In the genomic region with DNA sequence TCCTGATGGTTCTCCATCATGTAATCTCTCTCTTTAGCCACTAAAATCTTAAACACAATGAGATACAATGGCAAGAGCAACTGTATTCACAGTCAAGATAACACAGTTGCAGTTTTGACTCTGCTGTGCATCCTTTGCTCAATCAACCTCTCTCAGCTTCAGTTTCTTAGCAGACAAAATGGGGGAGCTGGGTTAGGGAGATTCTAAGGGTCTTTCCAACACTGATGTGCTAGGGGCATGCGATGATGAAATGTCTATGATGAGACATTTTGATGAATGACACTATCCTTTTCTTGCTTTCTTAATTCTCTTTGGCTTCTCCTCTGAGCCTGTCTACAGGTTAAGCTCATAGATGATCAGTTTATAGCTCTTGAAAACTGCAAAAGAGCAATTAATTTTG, we compare ENCODE assay signal across 18 cellular contexts. TPM values are rescaled to one million over a fixed set of nuclear protein-coding genes. Genes with fewer than 3 reads are reported as not detected.
A peak's percentile ranks its signal among the peaks of the same experiment; 100 is the strongest.
DNase-seq lines count a peak whose midpoint lies in the region; ATAC-seq, FAIRE-seq and TF ChIP-seq lines count a peak whose summit lies in the region.
"Had no signal": no experiment of that assay in that cellular context is flagged by ENCODE, and none has a peak within 500 bp of the region (broad histone marks: within the 10 kb centered on the region; RNA-seq: fewer than 3 reads in every experiment).

No MANE protein-coding gene starts in this region.

- H3K4me1 ChIP-seq in GM23338 (ENCODE audit: insufficient read depth), result peaks cover 11% of the 10 kb centered on the region
- H3K4me1 ChIP-seq in pancreas, result no peaks in the 10 kb centered on the region

- no peak overlapping the region for H3K4me3 Mint-ChIP-seq in GM23338

- no peaks in the 10 kb centered on the region for H3K9me3 ChIP-seq in pancreas

- DNase-seq in NOMO-1 treated with DMSO at 0.1 percent for 48 hours (lab: John Stamatoyannopoulos, UW; ENCODE audit: unreplicated experiment) (peak; percentile 23), NOMO-1 treated with dmso at 0.1 percent for 144 hours (lab: John Stamatoyannopoulos, UW; ENCODE audit: unreplicated experiment) (no peak), GM12865 (ENCODE audit: low read depth) (peak; percentile 61), GM23338 (ENCODE audit: low spot score) (no peak), cerebellar cortex (ENCODE audit: low spot score) (no peak), pancreas (no peak), activated gamma-delta T cell (lab: John Stamatoyannopoulos, UW) (no peak)
- DNase-seq: 8988T, DMS153, EL, H7, KBM-7, NCI-H1092, NCI-H345, SHP77 had no signal

- H3K27me3 Mint-ChIP-seq in GM23338 (ENCODE audit: insufficient read depth, low read depth, poor library complexity), result no peaks in the 10 kb centered on the region

- H3K27ac Mint-ChIP-seq in GM23338, result no peak overlapping the region

- peaks cover 5% of the 10 kb centered on the region; the same call in 1 of the 3 replicates for H3K36me3 Mint-ChIP-seq in GM23338 (ENCODE audit: low read depth)

- ATAC-seq in GM23338 (no peak), HG03432 (IDR thresholded peaks at IDR 0.05; ENCODE audit: unreplicated experiment) (peak; percentile 17), pancreas (no peak)

- 81 to 86% methylated on average over 1 of the region's 1 CpG for WGBS in pancreas, 2 donors

- no peaks in the 10 kb centered on the region for H3K79me2 ChIP-seq in GM23338 (replicated peaks; ENCODE audit: insufficient read depth)

- intact Hi-C loops in pancreas (cut with DNase I), result no loop called here

- FAIRE-seq in pancreas (lab: Jason Lieb, UNC), result no peak
- FAIRE-seq: RCC 7860 had no signal

- no peak overlapping the region for H3K27ac ChIP-seq in GM23338 (ENCODE audit: low read depth)
- no peak overlapping the region for H3K27ac ChIP-seq in pancreas
- H3K27ac ChIP-seq: BLaER1 treated with 17β-estradiol and CSF1 and Interleukin-3, amounts not matched to agents 10 nM and 100 nM had no signal

- H3K4me3 ChIP-seq in GM12865 (ENCODE audit: low read depth, low read length) (peak overlapping the region; percentile 38), GM23338 (no peak overlapping the region), pancreas (no peak overlapping the region)
- H3K4me3 ChIP-seq: BLaER1 treated with 17β-estradiol and CSF1 and Interleukin-3, amounts not matched to agents 10 nM and 100 nM had no signal

- no peaks in the 10 kb centered on the region for H4K20me1 ChIP-seq in GM23338 (replicated peaks; ENCODE audit: insufficient read depth)
- H4K20me1 ChIP-seq: BLaER1 treated with 17β-estradiol and CSF1 and Interleukin-3, amounts not matched to agents 10 nM and 100 nM had no signal

- TF ChIP-seq CTCF in GM12865 (IDR thresholded peaks at IDR 0.05; ENCODE audit: insufficient read depth, low read depth, low read length, missing control alignments) (no peak), GM23338 (conservative IDR thresholded peaks at IDR 0.05; ENCODE audit: low read depth in 2 of 2) (no peak), pancreas (IDR thresholded peaks at IDR 0.05) (no peak)

- H2AFZ ChIP-seq in GM23338, result peak overlapping the region; percentile 40; the same call in 1 of the 2 replicates

- no peak overlapping the region for H3K4me2 ChIP-seq in GM23338
- H3K4me2 ChIP-seq: BLaER1 treated with 17β-estradiol and CSF1 and Interleukin-3, amounts not matched to agents 10 nM and 100 nM had no signal

- H3F3A ChIP-seq in GM23338 (replicated peaks; ENCODE audit: low read depth), result no peaks in the 10 kb centered on the region

- peaks cover 10% of the 10 kb centered on the region; the same call in 1 of the 2 replicates for H3K9me2 ChIP-seq in GM23338 (ENCODE audit: insufficient read depth)

- H3K4me1 Mint-ChIP-seq in GM23338, result peaks cover 11% of the 10 kb centered on the region; the same call in 2 of the 3 replicates

- H3K27me3 ChIP-seq in GM23338 (ENCODE audit: insufficient read depth) (no peaks in the 10 kb centered on the region), pancreas (no peaks in the 10 kb centered on the region)
- H3K27me3 ChIP-seq: BLaER1 treated with 17β-estradiol and CSF1 and Interleukin-3, amounts not matched to agents 10 nM and 100 nM had no signal

- peaks cover 6% of the 10 kb centered on the region; the same call in 2 of the 3 replicates for H3K9me3 Mint-ChIP-seq in GM23338

- H3K36me3 ChIP-seq in GM23338 (ENCODE audit: insufficient read depth) (no peaks in the 10 kb centered on the region), pancreas (no peaks in the 10 kb centered on the region)
- H3K36me3 ChIP-seq: BLaER1 treated with 17β-estradiol and CSF1 and Interleukin-3, amounts not matched to agents 10 nM and 100 nM had no signal

TF ChIP-seq in GM23338, 12 proteins besides CTCF, POLR2A, EP300 and RAD21 (continues in another document):
- TF ChIP-seq EZH2phosphoT487 (IDR thresholded peaks at IDR 0.05; ENCODE audit: unreplicated experiment), result no peak
- TF ChIP-seq STAT1 (IDR thresholded peaks at IDR 0.05; ENCODE audit: unreplicated experiment), result no peak
- no peak for TF ChIP-seq ZNF114 (CRISPR knock-in tag; IDR thresholded peaks at IDR 0.05)
- no peak for TF ChIP-seq EZH2 (IDR thresholded peaks at IDR 0.05; ENCODE audit: low read depth, unreplicated experiment)
- TF ChIP-seq, protein P1, sequence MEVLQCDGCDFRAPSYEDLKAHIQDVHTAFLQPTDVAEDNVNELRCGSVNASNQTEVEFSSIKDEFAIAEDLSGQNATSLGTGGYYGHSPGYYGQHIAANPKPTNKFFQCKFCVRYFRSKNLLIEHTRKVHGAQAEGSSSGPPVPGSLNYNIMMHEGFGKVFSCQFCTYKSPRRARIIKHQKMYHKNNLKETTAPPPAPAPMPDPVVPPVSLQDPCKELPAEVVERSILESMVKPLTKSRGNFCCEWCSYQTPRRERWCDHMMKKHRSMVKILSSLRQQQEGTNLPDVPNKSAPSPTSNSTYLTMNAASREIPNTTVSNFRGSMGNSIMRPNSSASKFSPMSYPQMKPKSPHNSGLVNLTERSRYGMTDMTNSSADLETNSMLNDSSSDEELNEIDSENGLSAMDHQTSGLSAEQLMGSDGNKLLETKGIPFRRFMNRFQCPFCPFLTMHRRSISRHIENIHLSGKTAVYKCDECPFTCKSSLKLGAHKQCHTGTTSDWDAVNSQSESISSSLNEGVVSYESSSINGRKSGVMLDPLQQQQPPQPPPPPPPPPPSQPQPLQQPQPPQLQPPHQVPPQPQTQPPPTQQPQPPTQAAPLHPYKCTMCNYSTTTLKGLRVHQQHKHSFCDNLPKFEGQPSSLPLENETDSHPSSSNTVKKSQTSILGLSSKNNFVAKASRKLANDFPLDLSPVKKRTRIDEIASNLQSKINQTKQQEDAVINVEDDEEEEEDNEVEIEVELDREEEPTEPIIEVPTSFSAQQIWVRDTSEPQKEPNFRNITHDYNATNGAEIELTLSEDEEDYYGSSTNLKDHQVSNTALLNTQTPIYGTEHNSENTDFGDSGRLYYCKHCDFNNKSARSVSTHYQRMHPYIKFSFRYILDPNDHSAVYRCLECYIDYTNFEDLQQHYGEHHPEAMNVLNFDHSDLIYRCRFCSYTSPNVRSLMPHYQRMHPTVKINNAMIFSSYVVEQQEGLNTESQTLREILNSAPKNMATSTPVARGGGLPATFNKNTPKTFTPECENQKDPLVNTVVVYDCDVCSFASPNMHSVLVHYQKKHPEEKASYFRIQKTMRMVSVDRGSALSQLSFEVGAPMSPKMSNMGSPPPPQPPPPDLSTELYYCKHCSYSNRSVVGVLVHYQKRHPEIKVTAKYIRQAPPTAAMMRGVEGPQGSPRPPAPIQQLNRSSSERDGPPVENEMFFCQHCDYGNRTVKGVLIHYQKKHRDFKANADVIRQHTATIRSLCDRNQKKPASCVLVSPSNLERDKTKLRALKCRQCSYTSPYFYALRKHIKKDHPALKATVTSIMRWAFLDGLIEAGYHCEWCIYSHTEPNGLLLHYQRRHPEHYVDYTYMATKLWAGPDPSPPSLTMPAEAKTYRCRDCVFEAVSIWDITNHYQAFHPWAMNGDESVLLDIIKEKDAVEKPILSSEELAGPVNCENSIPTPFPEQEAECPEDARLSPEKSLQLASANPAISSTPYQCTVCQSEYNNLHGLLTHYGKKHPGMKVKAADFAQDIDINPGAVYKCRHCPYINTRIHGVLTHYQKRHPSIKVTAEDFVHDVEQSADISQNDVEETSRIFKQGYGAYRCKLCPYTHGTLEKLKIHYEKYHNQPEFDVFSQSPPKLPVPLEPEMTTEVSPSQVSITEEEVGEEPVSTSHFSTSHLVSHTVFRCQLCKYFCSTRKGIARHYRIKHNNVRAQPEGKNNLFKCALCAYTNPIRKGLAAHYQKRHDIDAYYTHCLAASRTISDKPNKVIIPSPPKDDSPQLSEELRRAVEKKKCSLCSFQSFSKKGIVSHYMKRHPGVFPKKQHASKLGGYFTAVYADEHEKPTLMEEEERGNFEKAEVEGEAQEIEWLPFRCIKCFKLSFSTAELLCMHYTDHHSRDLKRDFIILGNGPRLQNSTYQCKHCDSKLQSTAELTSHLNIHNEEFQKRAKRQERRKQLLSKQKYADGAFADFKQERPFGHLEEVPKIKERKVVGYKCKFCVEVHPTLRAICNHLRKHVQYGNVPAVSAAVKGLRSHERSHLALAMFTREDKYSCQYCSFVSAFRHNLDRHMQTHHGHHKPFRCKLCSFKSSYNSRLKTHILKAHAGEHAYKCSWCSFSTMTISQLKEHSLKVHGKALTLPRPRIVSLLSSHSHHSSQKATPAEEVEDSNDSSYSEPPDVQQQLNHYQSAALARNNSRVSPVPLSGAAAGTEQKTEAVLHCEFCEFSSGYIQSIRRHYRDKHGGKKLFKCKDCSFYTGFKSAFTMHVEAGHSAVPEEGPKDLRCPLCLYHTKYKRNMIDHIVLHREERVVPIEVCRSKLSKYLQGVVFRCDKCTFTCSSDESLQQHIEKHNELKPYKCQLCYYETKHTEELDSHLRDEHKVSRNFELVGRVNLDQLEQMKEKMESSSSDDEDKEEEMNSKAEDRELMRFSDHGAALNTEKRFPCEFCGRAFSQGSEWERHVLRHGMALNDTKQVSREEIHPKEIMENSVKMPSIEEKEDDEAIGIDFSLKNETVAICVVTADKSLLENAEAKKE (CRISPR knock-in tag; IDR thresholded peaks at IDR 0.05), result no peak

RNA-seq across cellular contexts. Expression of a gene that starts 1.1 kb away (rescaled TPM):
- not detected in 2 replicates for total RNA-seq in GM23338 (2014; rRNA removed; shearing (Covaris generic))
- not detected in 2 replicates for polyA plus RNA-seq in GM23338 (2016; fragmentation: Nextera tagmentation; extraction: Ambion mirVana)
- not detected for total RNA-seq in pancreas
- not detected for polyA plus RNA-seq in pancreas
- total RNA-seq: H7 had no signal

RNA-seq across cellular contexts. Expression of a gene that starts 21.4 kb away (rescaled TPM):
- not detected in 2 replicates for total RNA-seq in GM23338 (2014; rRNA removed; shearing (Covaris generic))
- polyA plus RNA-seq in GM23338 (2016; fragmentation: Nextera tagmentation; extraction: Ambion mirVana) (not detected in 2 replicates), pancreas (under 1 TPM; 0.46 to 0.52 TPM)
- total RNA-seq in pancreas, result 1 to 10 TPM in 2 of 6 donors, under 1 TPM in 3, not detected in 1; 0.22 to 9.7 (median 0.40) TPM
- total RNA-seq: H7 had no signal

RNA-seq across cellular contexts. Expression of a gene that starts 40.2 kb away (rescaled TPM):
- total RNA-seq in GM23338 (2014; rRNA removed; shearing (Covaris generic)), result 0.54 and 2.6 TPM in 2 replicates
- polyA plus RNA-seq in GM23338 (2016; fragmentation: Nextera tagmentation; extraction: Ambion mirVana) (13.0 and 25.1 TPM in 2 replicates), pancreas (under 1 TPM; 0.08 to 0.42 TPM)
- 1 to 10 TPM in 1 of 6 donors, under 1 TPM in 1, not detected in 4; 0.24 to 3.2 TPM for total RNA-seq in pancreas

Comparison
In these comparisons a context has a peak if more than half of its experiments do, and no peak if none do; other contexts are left out.
1. DNase-seq: peak in NOMO-1 treated with DMSO at 0.1 percent for 48 hours (single experiment) and GM12865 (single experiment); none in NOMO-1 treated with dmso at 0.1 percent for 144 hours (single experiment), GM23338 (single experiment), cerebellar cortex (single experiment), pancreas (0 of 6) and activated gamma-delta T cell (single experiment).